ENCODE assay signal across 15 cellular contexts in genomic region chr7:127911968-127912511, GRCh38.
A peak's percentile ranks its signal among the peaks of the same experiment; 100 is the strongest.
DNase-seq lines count a peak whose midpoint lies in the region; ATAC-seq and TF ChIP-seq lines count a peak whose summit lies in the region.
"Had no signal": no experiment of that assay in that cellular context is flagged by ENCODE, and none has a peak within 500 bp of the region (broad histone marks: within the 10 kb centered on the region; RNA-seq: fewer than 3 reads in every experiment).

No MANE protein-coding gene starts in this region.

- peak overlapping the region; percentile 33; the same call in 1 of the 2 replicates for H3K9ac ChIP-seq in Karpas-422 (ENCODE audit: low read length)

- DNase-seq in Karpas-422: peak; percentile 85
- no peak for DNase-seq in immature natural killer cell
- DNase-seq in psoas muscle: no peak
- no peak for DNase-seq in H4 (ENCODE audit: low spot score)
- no peak for DNase-seq in effector CD4-positive, alpha-beta T cell
- DNase-seq: activated naive CD8-positive, alpha-beta T cell treated with anti-CD3 and anti-CD28 coated beads for 36 hours; CD4-positive, CD25-positive, alpha-beta regulatory T cell; KBM-7 had no signal

- H3K36me3 Mint-ChIP-seq in immature natural killer cell: peaks cover 0 to 10% (median 4%) of the 10 kb centered on the region in 3 donors

- H3K4me1 Mint-ChIP-seq in immature natural killer cell: peaks cover 14 to 21% of the 10 kb centered on the region in 2 donors

- intact Hi-C loops in psoas muscle (cut with DNase I): no loop called here

- H3K27ac ChIP-seq in Karpas-422 (ENCODE audit: low read length) (peak overlapping the region; percentile 83), psoas muscle (no peak overlapping the region)
- H3K27ac ChIP-seq: SK-N-MC, tibial nerve had no signal

- no peaks in the 10 kb centered on the region for H3K27me3 ChIP-seq in Karpas-422 (ENCODE audit: low read length)
- H3K27me3 ChIP-seq in psoas muscle (ENCODE audit: insufficient read depth in 3 of 3, low read length in 2 of 3): no peaks in the 10 kb centered on the region
- H3K27me3 ChIP-seq: tibial nerve had no signal

- H3K36me3 ChIP-seq in Karpas-422 (ENCODE audit: insufficient read depth, low read length) (peaks cover 5% of the 10 kb centered on the region), psoas muscle (ENCODE audit: insufficient read depth in 1 of 2, low read depth in 1 of 2) (no peaks in the 10 kb centered on the region)
- H3K36me3 ChIP-seq: tibial nerve had no signal

- no peaks in the 10 kb centered on the region for H4K20me1 ChIP-seq in Karpas-422 (ENCODE audit: insufficient read depth, low read depth, low read length)

- peaks cover 74% of the 10 kb centered on the region for H3K4me1 ChIP-seq in Karpas-422 (ENCODE audit: low read length)
- H3K4me1 ChIP-seq in psoas muscle: no peaks in the 10 kb centered on the region

- peak overlapping the region in 2 of 6 donors; percentile 14 to 24 for H3K27ac Mint-ChIP-seq in immature natural killer cell
- H3K27ac Mint-ChIP-seq: activated naive CD8-positive, alpha-beta T cell treated with anti-CD3 and anti-CD28 coated beads for 36 hours; CD4-positive, CD25-positive, alpha-beta regulatory T cell; dendritic cell treated with granulocyte-macrophage colony-stimulating factor and Interleukin-4, amounts not matched to agents 40 ng/mL and 50 ng/mL, for 4 days; progenitor cell of endocrine pancreas had no signal

- H3K4me3 ChIP-seq in Karpas-422 (ENCODE audit: low read length) (peak overlapping the region; percentile 13; the same call in 1 of the 2 replicates), psoas muscle (no peak overlapping the region)
- H3K4me3 ChIP-seq: SK-N-MC, tibial nerve had no signal

- ATAC-seq in GM18508 (IDR thresholded peaks at IDR 0.05; ENCODE audit: insufficient read depth, unreplicated experiment) (peak; percentile 73), GM21360 (IDR thresholded peaks at IDR 0.05; ENCODE audit: unreplicated experiment) (peak; percentile 71), HG02970 (IDR thresholded peaks at IDR 0.05; ENCODE audit: low FRiP score, unreplicated experiment) (peak; percentile 66), psoas muscle (no peak)

- H3K79me2 ChIP-seq in Karpas-422 (ENCODE audit: low read length): peaks cover 88% of the 10 kb centered on the region

- WGBS in psoas muscle, 3 donors: 95 to 100% (median 100%) methylated on average over 1 of the region's 1 CpG

- peak overlapping the region; percentile 56 for H3K4me2 ChIP-seq in Karpas-422 (ENCODE audit: low read depth, low read length, poor library complexity, severe bottlenecking)

- H3K9me3 ChIP-seq in Karpas-422 (ENCODE audit: low read length): no peaks in the 10 kb centered on the region
- no peaks in the 10 kb centered on the region for H3K9me3 ChIP-seq in psoas muscle
- H3K9me3 ChIP-seq: tibial nerve had no signal

- H3K4me3 Mint-ChIP-seq in immature natural killer cell: no peak overlapping the region
- H3K4me3 Mint-ChIP-seq: activated naive CD8-positive, alpha-beta T cell treated with anti-CD3 and anti-CD28 coated beads for 36 hours; CD4-positive, CD25-positive, alpha-beta regulatory T cell; dendritic cell treated with granulocyte-macrophage colony-stimulating factor and Interleukin-4, amounts not matched to agents 40 ng/mL and 50 ng/mL, for 4 days had no signal

- H3K9me2 ChIP-seq in Karpas-422 (replicated peaks; ENCODE audit: insufficient read depth, low read length): no peaks in the 10 kb centered on the region

- TF ChIP-seq CTCF in psoas muscle (IDR thresholded peaks at IDR 0.05): no peak

- no peak overlapping the region for H2AFZ ChIP-seq in Karpas-422 (ENCODE audit: low read length)

- H3K9me3 Mint-ChIP-seq in immature natural killer cell: no peaks in the 10 kb centered on the region
- H3K9me3 Mint-ChIP-seq: activated naive CD8-positive, alpha-beta T cell treated with anti-CD3 and anti-CD28 coated beads for 36 hours; CD4-positive, CD25-positive, alpha-beta regulatory T cell; dendritic cell treated with granulocyte-macrophage colony-stimulating factor and Interleukin-4, amounts not matched to agents 40 ng/mL and 50 ng/mL, for 4 days had no signal

- peaks cover 0 to 4% (median 0%) of the 10 kb centered on the region in 3 donors for H3K27me3 Mint-ChIP-seq in immature natural killer cell (ENCODE audit: low read depth in 3 of 3)
- H3K27me3 Mint-ChIP-seq: activated naive CD8-positive, alpha-beta T cell treated with anti-CD3 and anti-CD28 coated beads for 36 hours; CD4-positive, CD25-positive, alpha-beta regulatory T cell; dendritic cell treated with granulocyte-macrophage colony-stimulating factor and Interleukin-4, amounts not matched to agents 40 ng/mL and 50 ng/mL, for 4 days; progenitor cell of endocrine pancreas had no signal

Comparison
In these comparisons a context has a peak if more than half of its experiments do, and no peak if none do; other contexts are left out.
1. ATAC-seq: peak in GM18508 (single experiment), GM21360 (single experiment) and HG02970 (single experiment); none in psoas muscle (0 of 4).